ENCODE assay signal across 13 cellular contexts in genomic region chr17:45104907-45105624, GRCh38. TPM values are rescaled to one million over a fixed set of nuclear protein-coding genes. Genes with fewer than 3 reads are reported as not detected.
A peak's percentile ranks its signal among the peaks of the same experiment; 100 is the strongest.
DNase-seq lines count a peak whose midpoint lies in the region; ATAC-seq, FAIRE-seq and TF ChIP-seq lines count a peak whose summit lies in the region.
"Had no signal": no experiment of that assay in that cellular context is flagged by ENCODE, and none has a peak within 500 bp of the region (broad histone marks: within the 10 kb centered on the region; RNA-seq: fewer than 3 reads in every experiment).

No MANE protein-coding gene starts in this region.

- TF ChIP-seq CTCF in DND-41 (IDR thresholded peaks at IDR 0.05; ENCODE audit: borderline replicate concordance, extremely low read depth, low read length, poor library complexity, severe bottlenecking) (peak; percentile 16), Panc1 (IDR thresholded peaks at IDR 0.05) (peak; percentile 32), kidney (IDR thresholded peaks at IDR 0.05; ENCODE audit: borderline replicate concordance, extremely low read depth, insufficient read depth) (no peak)

- H3K36me3 ChIP-seq in DND-41 (ENCODE audit: insufficient read depth, low read length) (peaks cover 82% of the 10 kb centered on the region), Panc1 (ENCODE audit: control insufficient read depth, insufficient read depth, low read length) (no peaks in the 10 kb centered on the region), kidney (ENCODE audit: control insufficient read depth in 1 of 2, insufficient read depth in 2 of 2, low read length in 2 of 2) (peaks cover 43 to 58% of the 10 kb centered on the region in 2 donors)

- DNase-seq in DND-41 (no peak), Panc1 (ENCODE audit: low read depth, low spot score) (no peak), kidney (peak; percentile 57), HEK293T (ENCODE audit: extremely low spot score) (no peak), kidney tubule cell (ENCODE audit: low spot score) (no peak)
- DNase-seq: Calu3, colonic mucosa, GF-D8, IMR-90, NCI-H2081, NCI-H524, nephron progenitor cell had no signal

- no peaks in the 10 kb centered on the region for H3K79me2 ChIP-seq in DND-41 (ENCODE audit: insufficient read depth, low read length)

- FAIRE-seq in kidney (lab: Jason Lieb, UNC), result no peak

- CTCF ChIA-PET in Panc1 (lab: Charles Lee), result no interaction called here
- CTCF ChIA-PET in HEK293T (lab: Yijun Ruan, JAX), result interaction anchor here (0.7 to 1.5 kb wide), 4 partner anchors 10 to 83 kb away, joined by 3 to 5 read pairs (median 3); partner anchors contain the start of genes ACBD4 and PLCD3

- H3K9ac ChIP-seq in DND-41 (ENCODE audit: low read depth, low read length), result no peak overlapping the region
- no peak overlapping the region for H3K9ac ChIP-seq in kidney (ENCODE audit: low read length in 2 of 2)

- H3K9me3 ChIP-seq in DND-41 (ENCODE audit: insufficient read depth, low read length, severe bottlenecking) (no peaks in the 10 kb centered on the region), Panc1 (ENCODE audit: control insufficient read depth, insufficient read depth, low read depth, low read length) (no peaks in the 10 kb centered on the region), kidney (ENCODE audit: control insufficient read depth in 1 of 2, low read length in 2 of 2) (no peaks in the 10 kb centered on the region)
- H3K9me3 ChIP-seq: colonic mucosa had no signal

- H2AFZ ChIP-seq in DND-41 (ENCODE audit: low read depth, low read length), result no peak overlapping the region

- peaks cover 20% of the 10 kb centered on the region; the same call in 1 of the 2 replicates for H4K20me1 ChIP-seq in DND-41 (ENCODE audit: insufficient read depth, low read length)

- H3K4me3 ChIP-seq in DND-41 (ENCODE audit: low read depth in 1 of 2, low read length in 2 of 2) (no peak overlapping the region), Panc1 (ENCODE audit: low read depth in 2 of 2, low read length in 2 of 2) (no peak overlapping the region), kidney (ENCODE audit: low read length in 2 of 2) (no peak overlapping the region)
- H3K4me3 ChIP-seq: colonic mucosa had no signal

- POLR2A ChIA-PET in Panc1 (lab: Charles Lee), result no interaction called here
- POLR2A ChIA-PET in HEK293T (lab: Yijun Ruan, JAX), result no interaction called here

- no peak overlapping the region for H3K4me2 ChIP-seq in DND-41 (ENCODE audit: insufficient read depth, low read length)

- H3K27me3 ChIP-seq in DND-41 (ENCODE audit: insufficient read depth, low read length, poor library complexity) (no peaks in the 10 kb centered on the region), Panc1 (ENCODE audit: control insufficient read depth, insufficient read depth, low read length) (no peaks in the 10 kb centered on the region)
- H3K27me3 ChIP-seq: colonic mucosa had no signal

- no TSS peak for BruUV-seq in Panc1 (replicated peaks; lab: Mats Ljungman, UMichigan)

- in situ Hi-C loops in Panc1 (cut with HindIII; ENCODE audit: low pct_unique_long_range_greater_than_20kb, low sequenced_read_pairs), result no loop called here

- H3K4me1 ChIP-seq in DND-41 (ENCODE audit: insufficient read depth, low read length) (no peaks in the 10 kb centered on the region), Panc1 (ENCODE audit: control insufficient read depth, insufficient read depth, low read length) (peaks cover 5% of the 10 kb centered on the region; the same call in 1 of the 2 replicates), kidney (ENCODE audit: control insufficient read depth in 1 of 2, insufficient read depth in 1 of 2, low read depth in 1 of 2, low read length in 2 of 2) (peaks cover 0 to 2% of the 10 kb centered on the region in 2 donors)
- H3K4me1 ChIP-seq: colonic mucosa had no signal

- no peak overlapping the region for H3K27ac ChIP-seq in DND-41 (ENCODE audit: low read length)
- H3K27ac ChIP-seq in Panc1 (ENCODE audit: low read length), result no peak overlapping the region
- H3K27ac ChIP-seq in kidney (ENCODE audit: low read depth in 2 of 2, low read length in 2 of 2), result no peak overlapping the region
- H3K27ac ChIP-seq: colonic mucosa had no signal

- ATAC-seq in DND-41 (ENCODE audit: insufficient read depth, low read depth) (no peak), Panc1 (no peak), GM21526 (IDR thresholded peaks at IDR 0.05; ENCODE audit: low FRiP score, unreplicated experiment) (no peak)

- intact Hi-C loops in Panc1 (cut with micrococcal nuclease; ENCODE audit: unreplicated experiment), result no loop called here
- intact Hi-C loops in kidney (cut with DNase I), result no loop called here

TF ChIP-seq in HEK293T, 16 proteins besides CTCF, POLR2A, EP300 and RAD21:
- TF ChIP-seq TARDBP (IDR thresholded peaks at IDR 0.05) (no peak), LEF1 (IDR thresholded peaks at IDR 0.05; ENCODE audit: borderline replicate concordance) (no peak), FOXM1 (IDR thresholded peaks at IDR 0.05; ENCODE audit: borderline replicate concordance) (no peak), NFRKB (IDR thresholded peaks at IDR 0.05) (no peak), L3MBTL2 (conservative IDR thresholded peaks at IDR 0.05) (no peak), BHLHE40 (IDR thresholded peaks at IDR 0.05; ENCODE audit: borderline replicate concordance) (no peak), PKNOX1 (IDR thresholded peaks at IDR 0.05) (no peak), FOXK2 (IDR thresholded peaks at IDR 0.05) (no peak), ARNT (IDR thresholded peaks at IDR 0.05) (no peak), ELF4 (IDR thresholded peaks at IDR 0.05) (no peak)

RNA-seq across cellular contexts. Expression of gene PLCD3, which starts 27.2 kb away (rescaled TPM):
- total RNA-seq in Panc1 (2021; ENCODE audit: unreplicated experiment), result 125 TPM
- 158 TPM for polyA plus RNA-seq in Panc1 (2012; ENCODE audit: insufficient read length)
- 111 TPM for total RNA-seq in kidney
- polyA plus RNA-seq in kidney (ENCODE audit: insufficient read depth, low read depth, low replicate concordance), result 14.8 TPM

RNA-seq across cellular contexts. Expression of gene ACBD4, which starts 30.4 kb away (rescaled TPM):
- total RNA-seq in Panc1 (2021; ENCODE audit: unreplicated experiment) (7.7 TPM), kidney (19.2 TPM)
- 10.3 TPM for polyA plus RNA-seq in Panc1 (2012; ENCODE audit: insufficient read length)
- polyA plus RNA-seq in kidney (ENCODE audit: insufficient read depth, low read depth, low replicate concordance), result 46.3 TPM

RNA-seq across cellular contexts. Expression of gene HEXIM1, which starts 43.2 kb away (rescaled TPM):
- total RNA-seq in Panc1 (2021; ENCODE audit: unreplicated experiment), result 59.1 TPM
- 80.0 TPM for polyA plus RNA-seq in Panc1 (2012; ENCODE audit: insufficient read length)
- 34.7 TPM for total RNA-seq in kidney
- 25.0 TPM for polyA plus RNA-seq in kidney (ENCODE audit: insufficient read depth, low read depth, low replicate concordance)

RNA-seq across cellular contexts. Expression of gene NMT1, which starts 43.9 kb away (rescaled TPM):
- total RNA-seq in Panc1 (2021; ENCODE audit: unreplicated experiment) (105 TPM), kidney (98.5 TPM)
- polyA plus RNA-seq in Panc1 (2012; ENCODE audit: insufficient read length), result 141 TPM
- 72.3 TPM for polyA plus RNA-seq in kidney (ENCODE audit: insufficient read depth, low read depth, low replicate concordance)

RNA-seq across cellular contexts. Expression of gene DCAKD, which starts 53.6 kb away (rescaled TPM):
- total RNA-seq in Panc1 (2021; ENCODE audit: unreplicated experiment) (24.3 TPM), kidney (34.9 TPM)
- polyA plus RNA-seq in Panc1 (2012; ENCODE audit: insufficient read length), result 31.4 TPM
- 27.5 TPM for polyA plus RNA-seq in kidney (ENCODE audit: insufficient read depth, low read depth, low replicate concordance)
